In genomic region chr4:109012286-109012880, GRCh38 we compare ENCODE assay signal across 25 cellular contexts.
"Had no signal": no experiment of that assay in that cellular context is flagged by ENCODE, and none has a peak within 500 bp of the region (broad histone marks: within the 10 kb centered on the region; RNA-seq: fewer than 3 reads in every experiment).

No MANE protein-coding gene starts in this region.

- H3K4me1 Mint-ChIP-seq: immature natural killer cell, memory B cell, naive B cell had no signal

- H3K9me3 Mint-ChIP-seq: immature natural killer cell, memory B cell, mesothelial cell of epicardium had no signal

- H3K27me3 Mint-ChIP-seq: memory B cell, naive B cell had no signal

- H3K4me3 ChIP-seq: coronary artery, dorsolateral prefrontal cortex, esophagus muscularis mucosa, gastroesophageal sphincter, heart left ventricle, hepatocyte, left lung, lung, mucosa of descending colon had no signal

- H3K27me3 ChIP-seq: dorsolateral prefrontal cortex, esophagus muscularis mucosa, foreskin keratinocyte, gastroesophageal sphincter, heart left ventricle, hepatocyte, left lung had no signal

- DNase-seq: dermis blood vessel endothelial cell; dorsolateral prefrontal cortex; effector CD4-positive, alpha-beta T cell; effector memory CD4-positive, alpha-beta T cell; foreskin keratinocyte; heart left ventricle; hypothalamus; immature natural killer cell; islet precursor cell; left cardiac atrium; left ventricle myocardium superior; mammary epithelial cell; mucosa of descending colon; naive B cell had no signal

- H2AFZ ChIP-seq: hepatocyte had no signal

- FAIRE-seq: colon, endothelial cell of umbilical vein, frontal cortex had no signal

- H3K4me3 Mint-ChIP-seq: immature natural killer cell, memory B cell, mesothelial cell of epicardium, naive B cell had no signal

- H3K36me3 ChIP-seq: esophagus muscularis mucosa, gastroesophageal sphincter, heart left ventricle, left lung had no signal

- H3K4me2 ChIP-seq: hepatocyte had no signal

- H3K36me3 Mint-ChIP-seq: immature natural killer cell, memory B cell, naive B cell had no signal

- H3K4me1 ChIP-seq: esophagus muscularis mucosa, gastroesophageal sphincter, left lung had no signal

- ATAC-seq: foreskin keratinocyte, gastroesophageal sphincter, heart left ventricle, left cardiac atrium, left ventricle myocardium superior, mucosa of descending colon had no signal

- H3K9me3 ChIP-seq: esophagus muscularis mucosa, gastroesophageal sphincter, heart left ventricle, mucosa of descending colon had no signal

- H3K27ac ChIP-seq: coronary artery, dorsolateral prefrontal cortex, esophagus muscularis mucosa, foreskin keratinocyte, gastroesophageal sphincter, heart left ventricle, hepatocyte, left lung had no signal

- H3K27ac Mint-ChIP-seq: immature natural killer cell, memory B cell, mesothelial cell of epicardium, naive B cell had no signal
